Comparison of ENCODE assay signal across 8 cellular contexts in the genomic region with DNA sequence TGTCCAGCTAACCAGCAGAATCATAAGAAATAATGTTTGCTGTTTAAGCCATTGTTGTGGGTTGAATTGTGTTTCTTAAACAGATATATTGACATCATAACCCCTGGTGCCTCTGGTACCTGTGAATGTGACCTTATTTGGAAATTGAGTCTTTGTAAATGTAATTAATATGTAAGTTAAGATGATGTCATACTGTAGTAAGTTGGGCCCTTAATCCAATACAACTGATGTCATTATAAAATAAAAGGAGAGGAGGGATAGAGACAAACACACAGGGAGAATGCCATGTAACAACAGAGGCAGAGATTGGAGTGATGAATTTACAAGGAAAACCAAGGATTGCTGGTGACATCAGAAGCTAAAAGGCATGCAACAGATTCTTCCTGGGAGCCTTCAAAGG.
"Had no signal": no experiment of that assay in that cellular context is flagged by ENCODE, and none has a peak within 500 bp of the region (broad histone marks: within the 10 kb centered on the region; RNA-seq: fewer than 3 reads in every experiment).

No MANE protein-coding gene starts in this region.

- DNase-seq: GDM1, GF-D8 had no signal

- H3K4me3 ChIP-seq: GM12878 had no signal

- FAIRE-seq: G401.6, GM12878, GM12891, GM12892, GM18507, GM19239 had no signal

- ATAC-seq: GM12878 had no signal
